Comparison of ENCODE assay signal across 26 cellular contexts in genomic region chr12:57471-57980, GRCh38. TPM values are rescaled to one million over a fixed set of nuclear protein-coding genes. Genes with fewer than 3 reads are reported as not detected.
A peak's percentile ranks its signal among the peaks of the same experiment; 100 is the strongest.
DNase-seq lines count a peak whose midpoint lies in the region; ATAC-seq, FAIRE-seq and TF ChIP-seq lines count a peak whose summit lies in the region.
"Had no signal": no experiment of that assay in that cellular context is flagged by ENCODE, and none has a peak within 500 bp of the region (broad histone marks: within the 10 kb centered on the region; RNA-seq: fewer than 3 reads in every experiment).

No MANE protein-coding gene starts in this region.

- peaks cover 67% of the 10 kb centered on the region for H3K27me3 ChIP-seq in HCT116 (ENCODE audit: insufficient read depth, low read length)
- H3K27me3 ChIP-seq in H1 (replicated peaks in 1 of 4; ENCODE audit: control insufficient read depth in 3 of 4, extremely low read depth in 1 of 4, insufficient read depth in 3 of 4, low read length in 3 of 4), result no peaks in the 10 kb centered on the region; a peak in 2 of 7 replicates
- H3K27me3 ChIP-seq in neural progenitor cell, result peaks cover 27% of the 10 kb centered on the region
- H3K27me3 ChIP-seq: BLaER1 treated with 17β-estradiol and CSF1 and Interleukin-3, amounts not matched to agents 10 nM and 100 nM; Peyer's patch had no signal

- H3K79me2 ChIP-seq in HCT116 (ENCODE audit: insufficient read depth, low read length) (no peaks in the 10 kb centered on the region), H1 (ENCODE audit: control insufficient read depth in 1 of 2, insufficient read depth in 2 of 2, low read length in 2 of 2) (no peaks in the 10 kb centered on the region), neural progenitor cell (ENCODE audit: low read depth) (no peaks in the 10 kb centered on the region)

- no peaks in the 10 kb centered on the region for H3K9me2 ChIP-seq in HCT116 (ENCODE audit: insufficient read depth)

- H3K9me3 Mint-ChIP-seq in neural progenitor cell, result peaks cover 12% of the 10 kb centered on the region
- H3K9me3 Mint-ChIP-seq in activated naive CD8-positive, alpha-beta T cell treated with anti-CD3 and anti-CD28 coated beads for 36 hours, result peaks cover 33% of the 10 kb centered on the region
- H3K9me3 Mint-ChIP-seq in activated T-helper 2 cell treated with anti-CD3 and anti-CD28 coated beads, Interferon-gamma antibody, Interleukin-2, Interleukin-4, amounts not matched to agents 10 μg/mL and 5 μg/mL and 100 μg/mL, durations not matched to agents 14 hours and 24 hours and 36 hours, result no peaks in the 10 kb centered on the region

- H3K9me3 ChIP-seq in HCT116 (ENCODE audit: control insufficient read depth in 1 of 2, insufficient read depth in 1 of 2, low read depth in 1 of 2, low read length in 2 of 2) (peaks cover 0 to 3% of the 10 kb centered on the region in 2 experiments; a peak in 1 of 4 replicates), H1 (ENCODE audit: insufficient read depth in 2 of 2, low read depth in 1 of 2, low read length in 1 of 2) (no peaks in the 10 kb centered on the region; a peak in 1 of 4 replicates), neural progenitor cell (ENCODE audit: low read depth) (peaks cover 5% of the 10 kb centered on the region)
- H3K9me3 ChIP-seq: Peyer's patch had no signal

- BruUV-seq in HCT116 (replicated peaks; lab: Mats Ljungman, UMichigan), result no TSS peak

- TF ChIP-seq EP300 in H1 (IDR thresholded peaks at IDR 0.05; ENCODE audit: borderline replicate concordance in 1 of 2, low read depth in 2 of 2, low read length in 2 of 2), result no peak

- TF ChIP-seq POLR2A in HCT116 (IDR thresholded peaks at IDR 0.05; ENCODE audit: borderline replicate concordance, extremely low read depth, insufficient read depth, insufficient read length) (no peak), H1 (IDR thresholded peaks at IDR 0.05; ENCODE audit: control extremely low read depth in 1 of 2, low read depth in 2 of 2, low read length in 2 of 2) (no peak)

- DNase-seq in GM20000 (ENCODE audit: low spot score) (peak; percentile 1), HCT116 (ENCODE audit: low read depth, low spot score) (no peak), H1 (ENCODE audit: low read depth in 1 of 2, low spot score in 2 of 2) (no peak), neural progenitor cell (ENCODE audit: low spot score) (no peak), DMS53 (lab: John Stamatoyannopoulos, UW) (no peak)
- no peak for DNase-seq in activated naive CD8-positive, alpha-beta T cell treated with anti-CD3 and anti-CD28 coated beads for 36 hours
- no peak for DNase-seq in activated T-helper 2 cell treated with anti-CD3 and anti-CD28 coated beads, Interferon-gamma antibody, Interleukin-2, Interleukin-4, amounts not matched to agents 10 μg/mL and 5 μg/mL and 100 μg/mL, durations not matched to agents 14 hours and 24 hours and 36 hours (ENCODE audit: low spot score)
- DNase-seq: AML-193; CD4-positive, alpha-beta T cell; GOT3; KG1; MG63; NCI-H1105 treated with DMSO at 0.1 percent for 48 hours; NCI-H146; NCI-H2029; NCI-H2227 treated with DMSO at 0.1 percent for 48 hours; NCI-H69; Peyer's patch; SIG-M5 had no signal

- H3K27me3 Mint-ChIP-seq in neural progenitor cell (ENCODE audit: insufficient read depth, low read depth), result peaks cover 31% of the 10 kb centered on the region
- peaks cover 76% of the 10 kb centered on the region for H3K27me3 Mint-ChIP-seq in activated naive CD8-positive, alpha-beta T cell treated with anti-CD3 and anti-CD28 coated beads for 36 hours
- H3K27me3 Mint-ChIP-seq in activated T-helper 2 cell treated with anti-CD3 and anti-CD28 coated beads, Interferon-gamma antibody, Interleukin-2, Interleukin-4, amounts not matched to agents 10 μg/mL and 5 μg/mL and 100 μg/mL, durations not matched to agents 14 hours and 24 hours and 36 hours (ENCODE audit: low read depth), result peaks cover 18% of the 10 kb centered on the region

- POLR2A ChIA-PET in HCT116 (lab: Charles Lee), result no interaction called here
- POLR2A ChIA-PET in H1 (lab: Charles Lee; ENCODE audit: partially characterized antibody), result no interaction called here

- no peak for FAIRE-seq in H1 (lab: Jason Lieb, UNC)
- FAIRE-seq: A549, D721Med had no signal

- no peak overlapping the region for H2BK20ac ChIP-seq in H1 (ENCODE audit: low read length)

- no peak for ATAC-seq in HCT116

- no peak overlapping the region for H3K4me2 ChIP-seq in HCT116 (ENCODE audit: low read length)
- H3K4me2 ChIP-seq in H1 (ENCODE audit: insufficient read depth in 1 of 2, low read depth in 2 of 2, low read length in 2 of 2), result no peak overlapping the region
- H3K4me2 ChIP-seq in neural progenitor cell, result no peak overlapping the region
- H3K4me2 ChIP-seq: A549; BLaER1 treated with 17β-estradiol and CSF1 and Interleukin-3, amounts not matched to agents 10 nM and 100 nM had no signal

- no peaks in the 10 kb centered on the region for H3K79me1 ChIP-seq in H1 (ENCODE audit: low read depth, low read length)

- RAD21 ChIA-PET in HCT116 (lab: Charles Lee; ENCODE audit: low non-redundant PET in 1 of 2, low total read pairs in 2 of 2, uncharacterized antibody in 2 of 2, unreplicated experiment in 2 of 2), result no interaction called here

- no peak overlapping the region for H4K8ac ChIP-seq in H1 (ENCODE audit: extremely low read depth, insufficient read depth, low read length)

- no peak overlapping the region for H4K91ac ChIP-seq in H1 (replicated peaks; ENCODE audit: insufficient read length, low read length)

- TF ChIP-seq CTCF in GM20000 (IDR thresholded peaks at IDR 0.05; ENCODE audit: extremely low read depth, missing control alignments) (no peak), HCT116 (IDR thresholded peaks at IDR 0.05 in 2 of 3, conservative IDR thresholded peaks at IDR 0.05 in 1 of 3; ENCODE audit: borderline replicate concordance in 1 of 3, insufficient read depth in 1 of 3, low read depth in 2 of 3, low read length in 2 of 3) (no peak), H1 (IDR thresholded peaks at IDR 0.05; ENCODE audit: control extremely low read depth in 1 of 3, insufficient read depth in 1 of 3, low read depth in 1 of 3, low read length in 3 of 3) (no peak), neural progenitor cell (IDR thresholded peaks at IDR 0.05) (no peak)

- H3K23me2 ChIP-seq in H1 (ENCODE audit: low read depth, low read length), result no peaks in the 10 kb centered on the region

- whole genome bisulfite sequencing in H1 (ENCODE audit: extremely low coverage in 1 of 2, insufficient coverage in 1 of 2, insufficient read length in 1 of 2, insufficient replicate concordance in 2 of 2, low coverage in 1 of 2, low lambda C conversion rate in 2 of 2, missing lambda C conversion rate in 1 of 2), 2 experiments, result 86% methylated on average over 7 of the region's 7 CpGs; no CpG with 5 or more reads in 1 of the 2 experiments

- no peaks in the 10 kb centered on the region for H3F3A ChIP-seq in neural progenitor cell (ENCODE audit: low read depth)

- peaks cover 20% of the 10 kb centered on the region for H3K4me1 Mint-ChIP-seq in neural progenitor cell
- H3K4me1 Mint-ChIP-seq in activated naive CD8-positive, alpha-beta T cell treated with anti-CD3 and anti-CD28 coated beads for 36 hours, result no peaks in the 10 kb centered on the region
- no peaks in the 10 kb centered on the region for H3K4me1 Mint-ChIP-seq in activated T-helper 2 cell treated with anti-CD3 and anti-CD28 coated beads, Interferon-gamma antibody, Interleukin-2, Interleukin-4, amounts not matched to agents 10 μg/mL and 5 μg/mL and 100 μg/mL, durations not matched to agents 14 hours and 24 hours and 36 hours (ENCODE audit: low read depth)

- peak overlapping the region; percentile 15; the same call in 1 of the 2 replicates for H2BK5ac ChIP-seq in H1 (ENCODE audit: low read depth, low read length)

- no peaks in the 10 kb centered on the region for H3K36me3 ChIP-seq in HCT116 (ENCODE audit: control insufficient read depth in 1 of 2, insufficient read depth in 2 of 2, low read length in 2 of 2)
- H3K36me3 ChIP-seq in H1 (ENCODE audit: control insufficient read depth in 2 of 4, insufficient read depth in 4 of 4, low read length in 3 of 4), result no peaks in the 10 kb centered on the region
- H3K36me3 ChIP-seq in neural progenitor cell, result no peaks in the 10 kb centered on the region
- H3K36me3 ChIP-seq: BLaER1 treated with 17β-estradiol and CSF1 and Interleukin-3, amounts not matched to agents 10 nM and 100 nM; MG63; Peyer's patch had no signal

- no peak overlapping the region for H3K56ac ChIP-seq in H1 (replicated peaks; ENCODE audit: insufficient read length, low read depth, low read length)

- no peaks in the 10 kb centered on the region for H3K4me1 ChIP-seq in HCT116 (ENCODE audit: control insufficient read depth in 1 of 2, insufficient read depth in 2 of 2, low read length in 2 of 2)
- H3K4me1 ChIP-seq in H1 (replicated peaks in 1 of 4; ENCODE audit: control insufficient read depth in 3 of 4, insufficient read depth in 4 of 4, low read length in 3 of 4), result peaks cover 0 to 5% (median 2%) of the 10 kb centered on the region in 4 experiments; a peak in 3 of 7 replicates
- H3K4me1 ChIP-seq in neural progenitor cell, result peaks cover 20% of the 10 kb centered on the region
- H3K4me1 ChIP-seq: A549; BLaER1 treated with 17β-estradiol and CSF1 and Interleukin-3, amounts not matched to agents 10 nM and 100 nM; Peyer's patch had no signal

- no peaks in the 10 kb centered on the region for H3K36me3 Mint-ChIP-seq in neural progenitor cell
- H3K36me3 Mint-ChIP-seq in activated naive CD8-positive, alpha-beta T cell treated with anti-CD3 and anti-CD28 coated beads for 36 hours, result peaks cover 5% of the 10 kb centered on the region
- no peaks in the 10 kb centered on the region for H3K36me3 Mint-ChIP-seq in activated T-helper 2 cell treated with anti-CD3 and anti-CD28 coated beads, Interferon-gamma antibody, Interleukin-2, Interleukin-4, amounts not matched to agents 10 μg/mL and 5 μg/mL and 100 μg/mL, durations not matched to agents 14 hours and 24 hours and 36 hours (ENCODE audit: low read depth)

- no peak overlapping the region for H3K4me3 Mint-ChIP-seq in neural progenitor cell
- H3K4me3 Mint-ChIP-seq in activated naive CD8-positive, alpha-beta T cell treated with anti-CD3 and anti-CD28 coated beads for 36 hours, result no peak overlapping the region
- H3K4me3 Mint-ChIP-seq in activated T-helper 2 cell treated with anti-CD3 and anti-CD28 coated beads, Interferon-gamma antibody, Interleukin-2, Interleukin-4, amounts not matched to agents 10 μg/mL and 5 μg/mL and 100 μg/mL, durations not matched to agents 14 hours and 24 hours and 36 hours (ENCODE audit: low read depth), result no peak overlapping the region
- H3K4me3 Mint-ChIP-seq: CD4-positive, alpha-beta T cell had no signal

- no peak overlapping the region for H3K23ac ChIP-seq in H1 (ENCODE audit: insufficient read length)

- H3K4ac ChIP-seq in H1 (replicated peaks; ENCODE audit: insufficient read length, low read depth, low read length), result no peak overlapping the region

- H2BK120ac ChIP-seq in H1 (replicated peaks; ENCODE audit: low read depth, low read length), result no peak overlapping the region

- no peaks in the 10 kb centered on the region for H4K20me1 ChIP-seq in HCT116 (ENCODE audit: insufficient read depth)
- H4K20me1 ChIP-seq in H1 (replicated peaks in 1 of 2; ENCODE audit: control insufficient read depth in 1 of 2, insufficient read depth in 2 of 2, low read length in 2 of 2), result no peaks in the 10 kb centered on the region
- no peaks in the 10 kb centered on the region for H4K20me1 ChIP-seq in neural progenitor cell (ENCODE audit: low read depth)
- H4K20me1 ChIP-seq: BLaER1 treated with 17β-estradiol and CSF1 and Interleukin-3, amounts not matched to agents 10 nM and 100 nM had no signal

- H3K4me3 ChIP-seq in HCT116 (replicated peaks in 1 of 2; ENCODE audit: low read depth in 1 of 2, low read length in 2 of 2) (no peak overlapping the region), H1 (ENCODE audit: extremely low read depth in 1 of 4, insufficient read depth in 2 of 4, low read depth in 3 of 4, low read length in 4 of 4) (no peak overlapping the region), neural progenitor cell (no peak overlapping the region)
- H3K4me3 ChIP-seq: A549; BLaER1 treated with 17β-estradiol and CSF1 and Interleukin-3, amounts not matched to agents 10 nM and 100 nM; MG63; Peyer's patch; SK-N-MC had no signal

- intact Hi-C loops in HCT116 (cut with micrococcal nuclease), result no loop called here
- intact Hi-C loops in activated T-helper 2 cell treated with anti-CD3 and anti-CD28 coated beads, Interferon-gamma antibody, Interleukin-2, Interleukin-4, amounts not matched to agents 10 μg/mL and 5 μg/mL and 100 μg/mL, durations not matched to agents 14 hours and 24 hours and 36 hours (cut with micrococcal nuclease), result no loop called here

- no peak overlapping the region for H3K14ac ChIP-seq in H1 (ENCODE audit: insufficient read length)

- no peak overlapping the region for H3K18ac ChIP-seq in H1 (ENCODE audit: extremely low read depth, low read length)

- H3K27ac ChIP-seq in HCT116 (ENCODE audit: low read depth, low read length) (no peak overlapping the region), H1 (ENCODE audit: low read depth, low read length) (no peak overlapping the region), neural progenitor cell (no peak overlapping the region)
- H3K27ac ChIP-seq: A549; BLaER1 treated with 17β-estradiol and CSF1 and Interleukin-3, amounts not matched to agents 10 nM and 100 nM; Peyer's patch; SK-N-MC had no signal

- TF ChIP-seq RAD21 in HCT116 (IDR thresholded peaks at IDR 0.05; ENCODE audit: low read depth) (no peak), H1 (IDR thresholded peaks at IDR 0.05 in 1 of 2, conservative IDR thresholded peaks at IDR 0.05 in 1 of 2; ENCODE audit: low read depth in 2 of 2, low read length in 2 of 2) (no peak)

- H2AK5ac ChIP-seq in H1 (ENCODE audit: low read depth, low read length), result no peak overlapping the region; the same call in 1 of the 2 replicates

- H2BK12ac ChIP-seq in H1 (ENCODE audit: low read depth, low read length), result no peak overlapping the region

- CTCF ChIA-PET in HCT116 (lab: Charles Lee), result no interaction called here
- CTCF ChIA-PET in H1 (lab: Charles Lee; ENCODE audit: partially characterized antibody), result interaction anchor here (0.8 to 2.0 kb wide), 2 partner anchors 49 to 96 kb away, joined by 3 to 8 read pairs; no protein-coding TSS in a partner anchor

- H2AFZ ChIP-seq in HCT116 (ENCODE audit: low read depth, low read length, poor library complexity, severe bottlenecking), result no peak overlapping the region
- peak overlapping the region; percentile 1; the same call in 1 of the 2 replicates for H2AFZ ChIP-seq in H1 (ENCODE audit: low read length)
- peak overlapping the region; percentile 40 for H2AFZ ChIP-seq in neural progenitor cell (replicated peaks)

- no peak overlapping the region for H4K5ac ChIP-seq in H1 (ENCODE audit: insufficient read length, low read depth, low read length)

- H3K9ac ChIP-seq in HCT116 (ENCODE audit: low read length), result no peak overlapping the region
- no peak overlapping the region for H3K9ac ChIP-seq in H1 (replicated peaks in 1 of 4; ENCODE audit: extremely low read depth in 1 of 4, low read depth in 3 of 4, low read length in 3 of 4)
- no peak overlapping the region for H3K9ac ChIP-seq in neural progenitor cell
- H3K9ac ChIP-seq: BLaER1 treated with 17β-estradiol and CSF1 and Interleukin-3, amounts not matched to agents 10 nM and 100 nM had no signal

- H3K27ac Mint-ChIP-seq in neural progenitor cell, result no peak overlapping the region
- H3K27ac Mint-ChIP-seq in activated naive CD8-positive, alpha-beta T cell treated with anti-CD3 and anti-CD28 coated beads for 36 hours, result no peak overlapping the region
- no peak overlapping the region for H3K27ac Mint-ChIP-seq in activated T-helper 2 cell treated with anti-CD3 and anti-CD28 coated beads, Interferon-gamma antibody, Interleukin-2, Interleukin-4, amounts not matched to agents 10 μg/mL and 5 μg/mL and 100 μg/mL, durations not matched to agents 14 hours and 24 hours and 36 hours
- H3K27ac Mint-ChIP-seq: CD4-positive, alpha-beta T cell had no signal

- H2BK15ac ChIP-seq in H1 (ENCODE audit: low read length), result no peak overlapping the region

RNA-seq across cellular contexts. Expression of gene IQSEC3, which starts 9.0 kb away (rescaled TPM):
- total RNA-seq in HCT116 (2021; ENCODE audit: unreplicated experiment) (not detected), neural progenitor cell (ENCODE audit: low replicate concordance) (0.09 and 1.0 TPM in 2 replicates)
- polyA plus RNA-seq in HCT116 (2012), result not detected in 2 replicates
- total RNA-seq in H1 (2021; fragmentation: NEBNext Ultra II Directional; extraction: Animal tissue kit (Norgen Biotek cat#: 25700)), result 3.1 and 3.6 TPM in 2 replicates
- 1.2 and 2.2 TPM in 2 replicates for polyA plus RNA-seq in H1 (2011; rRNA removed)
- 2.0 TPM for polyA plus RNA-seq in H1 (2011; cell fraction: cytosol; rRNA removed)
- polyA plus RNA-seq in H1 (2011; cell fraction: nucleus; rRNA removed), result 6.2 TPM
- polyA plus RNA-seq in H1 (2012, experiment 1 of 2), result 1.1 to 3.1 TPM (median 2.0 TPM) in 4 replicates
- 5.0 TPM for polyA plus RNA-seq in H1 (2012, experiment 2 of 2)
- polyA plus RNA-seq in H1 (2013, experiment 1 of 2), result 2.8 TPM
- 2.0 TPM for polyA plus RNA-seq in H1 (2013, experiment 2 of 2)
- 1.9 and 3.2 TPM in 2 replicates for polyA minus RNA-seq in H1 (2011; rRNA and poly(A)+ RNA removed)
- 1.9 TPM for polyA minus RNA-seq in H1 (2011; cell fraction: cytosol; rRNA and poly(A)+ RNA removed)
- polyA minus RNA-seq in H1 (2011; cell fraction: nucleus; rRNA and poly(A)+ RNA removed), result 4.0 TPM
- total RNA-seq in activated naive CD8-positive, alpha-beta T cell treated with anti-CD3 and anti-CD28 coated beads for 36 hours, result 1 to 10 TPM; 3.2 to 3.6 TPM
- total RNA-seq in activated T-helper 2 cell treated with anti-CD3 and anti-CD28 coated beads, Interferon-gamma antibody, Interleukin-2, Interleukin-4, amounts not matched to agents 10 μg/mL and 5 μg/mL and 100 μg/mL, durations not matched to agents 14 hours and 24 hours and 36 hours, result 0.25 and 0.44 TPM in 2 replicates
- total RNA-seq: G401, HT1080, NCI-H460 had no signal
- polyA plus RNA-seq: A549 had no signal
